In the genomic region with DNA sequence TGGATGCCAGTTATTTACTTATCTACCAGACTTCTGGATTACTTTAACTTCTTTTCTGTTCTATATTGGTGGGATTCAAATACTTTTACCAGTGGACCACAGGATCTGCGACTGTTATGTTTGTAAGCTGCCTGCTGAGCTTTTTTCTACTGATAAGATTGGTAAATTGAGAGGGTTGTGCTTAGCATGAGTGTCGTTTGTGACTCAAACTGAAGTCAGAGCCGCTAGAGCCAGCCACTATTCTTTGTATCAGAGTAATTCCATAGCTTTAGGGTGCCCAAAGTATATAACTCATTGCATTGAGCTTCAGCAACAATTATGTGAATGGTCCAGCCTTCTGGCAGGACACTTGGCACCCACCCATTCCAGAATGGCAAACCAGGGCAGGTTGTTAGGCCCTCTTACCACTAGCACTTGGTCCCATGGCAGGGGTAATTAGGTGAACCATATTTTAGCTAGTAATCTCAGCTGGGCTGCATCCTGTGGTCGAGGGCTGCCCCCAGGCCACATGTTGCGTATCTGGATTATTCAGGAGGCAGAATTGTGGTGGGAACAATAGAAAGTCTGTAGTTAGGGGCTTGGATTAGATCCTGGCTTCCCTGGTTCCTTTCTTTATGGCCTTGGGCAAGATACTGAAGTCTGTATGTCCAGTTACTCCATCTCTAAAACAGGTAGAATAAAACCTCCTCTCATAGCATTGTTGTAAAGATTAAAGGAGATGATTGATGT, we compare ENCODE assay signal across 1 cellular context.
TF ChIP-seq lines count a peak whose summit lies in the region.

No MANE protein-coding gene starts in this region.

TF ChIP-seq in IMR-90, 13 proteins besides CTCF, POLR2A, EP300 and RAD21:
- no peak for TF ChIP-seq MAZ (IDR thresholded peaks at IDR 0.05; ENCODE audit: borderline replicate concordance, low read depth, low read length)
- no peak for TF ChIP-seq FOS (IDR thresholded peaks at IDR 0.05; ENCODE audit: low read depth, low read length)
- no peak for TF ChIP-seq MXI1 (IDR thresholded peaks at IDR 0.05; ENCODE audit: borderline replicate concordance, low read depth, low read length)
- TF ChIP-seq CEBPB (IDR thresholded peaks at IDR 0.05; ENCODE audit: low read depth, low read length) = no peak
- TF ChIP-seq, protein P1, sequence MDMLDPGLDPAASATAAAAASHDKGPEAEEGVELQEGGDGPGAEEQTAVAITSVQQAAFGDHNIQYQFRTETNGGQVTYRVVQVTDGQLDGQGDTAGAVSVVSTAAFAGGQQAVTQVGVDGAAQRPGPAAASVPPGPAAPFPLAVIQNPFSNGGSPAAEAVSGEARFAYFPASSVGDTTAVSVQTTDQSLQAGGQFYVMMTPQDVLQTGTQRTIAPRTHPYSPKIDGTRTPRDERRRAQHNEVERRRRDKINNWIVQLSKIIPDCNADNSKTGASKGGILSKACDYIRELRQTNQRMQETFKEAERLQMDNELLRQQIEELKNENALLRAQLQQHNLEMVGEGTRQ (IDR thresholded peaks at IDR 0.05; ENCODE audit: low read depth, low read length) = no peak
